ENCODE assay signal across 23 cellular contexts in genomic region chr4:15145709-15146108, GRCh38.
A peak's percentile ranks its signal among the peaks of the same experiment; 100 is the strongest.
DNase-seq lines count a peak whose midpoint lies in the region; ATAC-seq and TF ChIP-seq lines count a peak whose summit lies in the region.
"Had no signal": no experiment of that assay in that cellular context is flagged by ENCODE, and none has a peak within 500 bp of the region (broad histone marks: within the 10 kb centered on the region; RNA-seq: fewer than 3 reads in every experiment).

No MANE protein-coding gene starts in this region.

- no CpG with 5 or more reads among the region's 7 CpGs for WGBS in mesendoderm (ENCODE audit: extremely low coverage, insufficient coverage, low lambda C conversion rate)

- H3K27me3 ChIP-seq in mesendoderm (ENCODE audit: insufficient read depth, low read length, poor library complexity) (no peaks in the 10 kb centered on the region), tibial artery (no peaks in the 10 kb centered on the region)
- H3K27me3 ChIP-seq: sigmoid colon had no signal

- H3K4me2 ChIP-seq in mesendoderm (ENCODE audit: low read length) = no peak overlapping the region

- H3K4me3 ChIP-seq in mesendoderm (ENCODE audit: low read length) = no peak overlapping the region
- H3K4me3 ChIP-seq in tibial artery = no peak overlapping the region
- H3K4me3 ChIP-seq: HAP-1, sigmoid colon had no signal

- DNase-seq in DMS153 treated with DMSO at 0.1 percent for 48 hours (lab: John Stamatoyannopoulos, UW; ENCODE audit: unreplicated experiment) (peak; percentile 15), NCI-H1930 (lab: John Stamatoyannopoulos, UW) (peak; percentile 52 to 83), caudate nucleus (lab: John Stamatoyannopoulos, UW) (peak in 2 of 61 donors; percentile 17 to 30), mesendoderm (no peak), tibial artery (no peak)
- no peak for DNase-seq in activated CD4-positive, alpha-beta T cell treated with anti-CD3 and anti-CD28 coated beads, Interleukin-2, amount 50 U/mL, for 1 hour
- DNase-seq: activated CD4-positive, alpha-beta T cell treated with anti-CD3 and anti-CD28 coated beads, Interleukin-2, amount 10 ng/mL, durations not matched to agents 7 days and 5 days; CD4-positive, CD25-positive, alpha-beta regulatory T cell; hypothalamus; naive B cell; NCI-H1694 treated with DMSO at 0.1 percent for 48 hours; NCI-H510A; sigmoid colon; stimulated activated CD8-positive, alpha-beta memory T cell treated with anti-CD3 and anti-CD28 coated beads, Interleukin-4, amount 100 ng/mL, for 48 hours; WERI-Rb-1 had no signal

- H3K9me3 Mint-ChIP-seq in stimulated activated memory B cell treated with anti-CD40 and anti-IgM and Interleukin-4, amounts not matched to agents 10 μg/mL and 1 μg/mL and 100 μg/mL, for 72 hours = no peaks in the 10 kb centered on the region
- H3K9me3 Mint-ChIP-seq: activated CD4-positive, alpha-beta T cell treated with anti-CD3 and anti-CD28 coated beads, Interleukin-2, amount 10 ng/mL, durations not matched to agents 7 days and 5 days; activated naive CD4-positive, alpha-beta T cell treated with anti-CD3 and anti-CD28 coated beads, Interleukin-2, amount 50 U/mL, for 72 hours; T-helper 2 cell treated with Interferon-gamma antibody and Interleukin-4, amounts not matched to agents 5 μg/mL and 100 μg/mL, for 36 hours had no signal

- no peaks in the 10 kb centered on the region for H3K9me3 ChIP-seq in tibial artery
- H3K9me3 ChIP-seq: HAP-1, sigmoid colon had no signal

- H3K36me3 ChIP-seq in mesendoderm (ENCODE audit: control insufficient read depth, insufficient read depth, low read length) (no peaks in the 10 kb centered on the region), tibial artery (no peaks in the 10 kb centered on the region)
- H3K36me3 ChIP-seq: HAP-1, sigmoid colon, WERI-Rb-1 had no signal

- no peak overlapping the region for H4K8ac ChIP-seq in mesendoderm (ENCODE audit: low read depth, low read length)

- peaks cover 7% of the 10 kb centered on the region for H3K4me1 ChIP-seq in mesendoderm (ENCODE audit: control insufficient read depth, low read depth, low read length)
- H3K4me1 ChIP-seq in tibial artery = peaks cover 0 to 25% (median 15%) of the 10 kb centered on the region in 4 donors

- no peak overlapping the region for H3K9ac ChIP-seq in mesendoderm (ENCODE audit: low read length)

- ATAC-seq in HG03432 (IDR thresholded peaks at IDR 0.05; ENCODE audit: unreplicated experiment) = no peak
- ATAC-seq in stimulated activated memory B cell treated with anti-CD40 and anti-IgM and Interleukin-4, amounts not matched to agents 10 μg/mL and 1 μg/mL and 100 μg/mL, for 72 hours = no peak
- ATAC-seq: activated naive CD4-positive, alpha-beta T cell treated with anti-CD3 and anti-CD28 coated beads, Interleukin-2, amount 50 U/mL, for 72 hours had no signal

- intact Hi-C loops in tibial artery (cut with DNase I; ENCODE audit: low total_unique reads) = no loop called here

- no peaks in the 10 kb centered on the region for H3K79me2 ChIP-seq in mesendoderm (ENCODE audit: control insufficient read depth, insufficient read depth, low read length)

- no peak overlapping the region for H2BK15ac ChIP-seq in mesendoderm (replicated peaks; ENCODE audit: low read depth)

- H3K4me3 Mint-ChIP-seq in stimulated activated memory B cell treated with anti-CD40 and anti-IgM and Interleukin-4, amounts not matched to agents 10 μg/mL and 1 μg/mL and 100 μg/mL, for 72 hours = no peak overlapping the region
- H3K4me3 Mint-ChIP-seq: activated CD4-positive, alpha-beta T cell treated with anti-CD3 and anti-CD28 coated beads, Interleukin-2, amount 10 ng/mL, durations not matched to agents 7 days and 5 days; CD4-positive, CD25-positive, alpha-beta regulatory T cell; IgD-negative memory B cell; naive B cell; T-helper 2 cell treated with Interferon-gamma antibody and Interleukin-4, amounts not matched to agents 5 μg/mL and 100 μg/mL, for 36 hours had no signal

- peak overlapping the region; percentile 7 for H3K23ac ChIP-seq in mesendoderm (ENCODE audit: low read length)

- no peak overlapping the region for H4K5ac ChIP-seq in mesendoderm (ENCODE audit: low read length)

- no peaks in the 10 kb centered on the region for H3K79me1 ChIP-seq in mesendoderm (ENCODE audit: low read length)

- H3K56ac ChIP-seq in mesendoderm (ENCODE audit: low read length) = no peak overlapping the region

- no peak overlapping the region for H2BK5ac ChIP-seq in mesendoderm (ENCODE audit: low read length)

- no peak overlapping the region for H2BK120ac ChIP-seq in mesendoderm (ENCODE audit: low read depth, low read length)

- no peak overlapping the region for H3K4ac ChIP-seq in mesendoderm (ENCODE audit: low read depth, low read length)

- H3K18ac ChIP-seq in mesendoderm (ENCODE audit: low read length) = no peak overlapping the region

- no peaks in the 10 kb centered on the region for H3K36me3 Mint-ChIP-seq in stimulated activated memory B cell treated with anti-CD40 and anti-IgM and Interleukin-4, amounts not matched to agents 10 μg/mL and 1 μg/mL and 100 μg/mL, for 72 hours
- H3K36me3 Mint-ChIP-seq: activated naive CD4-positive, alpha-beta T cell treated with anti-CD3 and anti-CD28 coated beads, Interleukin-2, amount 50 U/mL, for 72 hours; CD4-positive, CD25-positive, alpha-beta regulatory T cell; naive B cell had no signal

- H2AK5ac ChIP-seq in mesendoderm (ENCODE audit: low read length) = no peak overlapping the region

- no peak for TF ChIP-seq CTCF in tibial artery (IDR thresholded peaks at IDR 0.05)

- no peak overlapping the region for H3K27ac Mint-ChIP-seq in stimulated activated memory B cell treated with anti-CD40 and anti-IgM and Interleukin-4, amounts not matched to agents 10 μg/mL and 1 μg/mL and 100 μg/mL, for 72 hours
- H3K27ac Mint-ChIP-seq: activated CD4-positive, alpha-beta T cell treated with anti-CD3 and anti-CD28 coated beads, Interleukin-2, amount 10 ng/mL, durations not matched to agents 7 days and 5 days; activated naive CD4-positive, alpha-beta T cell treated with anti-CD3 and anti-CD28 coated beads, Interleukin-2, amount 50 U/mL, for 72 hours; CD4-positive, CD25-positive, alpha-beta regulatory T cell; IgD-negative memory B cell; T-helper 2 cell treated with Interferon-gamma antibody and Interleukin-4, amounts not matched to agents 5 μg/mL and 100 μg/mL, for 36 hours had no signal

- peaks cover 10% of the 10 kb centered on the region for H3K27me3 Mint-ChIP-seq in stimulated activated memory B cell treated with anti-CD40 and anti-IgM and Interleukin-4, amounts not matched to agents 10 μg/mL and 1 μg/mL and 100 μg/mL, for 72 hours
- H3K27me3 Mint-ChIP-seq: activated CD4-positive, alpha-beta T cell treated with anti-CD3 and anti-CD28 coated beads, Interleukin-2, amount 10 ng/mL, durations not matched to agents 7 days and 5 days had no signal

- H3K27ac ChIP-seq in caudate nucleus (ENCODE audit: low read depth, low read length) (peak overlapping the region; percentile 96), mesendoderm (ENCODE audit: low read depth, low read length) (no peak overlapping the region), tibial artery (no peak overlapping the region)
- H3K27ac ChIP-seq: epithelial cell of prostate, RWPE1, sigmoid colon, WERI-Rb-1 had no signal

- peaks cover 5% of the 10 kb centered on the region for H3K4me1 Mint-ChIP-seq in stimulated activated memory B cell treated with anti-CD40 and anti-IgM and Interleukin-4, amounts not matched to agents 10 μg/mL and 1 μg/mL and 100 μg/mL, for 72 hours
- H3K4me1 Mint-ChIP-seq: activated CD4-positive, alpha-beta T cell treated with anti-CD3 and anti-CD28 coated beads, Interleukin-2, amount 10 ng/mL, durations not matched to agents 7 days and 5 days; naive B cell had no signal

Comparison
In these comparisons a context has a peak if more than half of its experiments do, and no peak if none do; other contexts are left out.
1. DNase-seq: peak in DMS153 treated with DMSO at 0.1 percent for 48 hours (single experiment) and NCI-H1930 (2 of 2); none in mesendoderm (single experiment), activated CD4-positive, alpha-beta T cell treated with anti-CD3 and anti-CD28 coated beads, Interleukin-2, amount 50 U/mL, for 1 hour (single experiment) and tibial artery (0 of 2).